ENCODE assay signal across 8 cellular contexts in the genomic region with DNA sequence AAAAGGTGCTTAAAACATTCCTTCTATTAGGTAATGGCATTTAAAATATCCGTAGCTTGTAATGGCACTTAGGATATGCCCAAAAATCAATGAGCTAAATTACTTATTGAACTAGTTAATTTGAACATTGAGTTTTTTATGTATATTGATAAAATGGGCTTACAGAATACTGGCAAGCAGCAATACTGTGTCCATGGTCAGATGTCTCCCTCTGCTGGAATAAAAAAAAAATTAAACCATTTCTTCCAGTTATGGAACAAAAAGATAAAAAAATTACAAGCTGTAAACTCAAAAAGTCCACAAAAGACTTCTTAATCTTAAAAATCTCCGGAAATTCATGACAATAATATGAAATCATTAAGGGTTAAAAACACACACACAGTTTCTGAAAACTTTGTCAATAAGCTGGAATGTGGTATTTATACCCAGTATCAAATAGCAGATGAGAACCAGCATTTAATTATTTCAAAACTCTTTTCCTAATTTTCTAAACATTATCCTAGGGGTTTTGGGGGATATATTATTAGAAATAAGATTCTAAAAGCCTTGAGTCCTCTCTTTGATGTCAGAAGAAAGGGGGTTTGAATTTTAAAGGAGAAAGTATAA. TPM values are rescaled to one million over a fixed set of nuclear protein-coding genes. Genes with fewer than 3 reads are reported as not detected.
DNase-seq lines count a peak whose midpoint lies in the region; ATAC-seq, FAIRE-seq and TF ChIP-seq lines count a peak whose summit lies in the region.

No MANE protein-coding gene starts in this region.

- no peak overlapping the region for H2AFZ ChIP-seq in SK-N-SH (ENCODE audit: low read depth)

- no peaks in the 10 kb centered on the region for H4K20me1 ChIP-seq in SK-N-SH (ENCODE audit: insufficient read depth)

- H3K36me3 ChIP-seq in SK-N-SH (replicated peaks in 1 of 2; ENCODE audit: control insufficient read depth in 1 of 2, insufficient read depth in 2 of 2, low read length in 1 of 2) (no peaks in the 10 kb centered on the region), kidney (ENCODE audit: control insufficient read depth in 1 of 2, insufficient read depth in 2 of 2, low read length in 2 of 2) (no peaks in the 10 kb centered on the region)

- H3K27me3 ChIP-seq in SK-N-SH (ENCODE audit: insufficient read depth): no peaks in the 10 kb centered on the region

- H3K4me3 ChIP-seq in HFF-Myc (replicated peaks; ENCODE audit: low read depth, low read length) (no peak overlapping the region), SK-N-SH (ENCODE audit: low read depth in 2 of 2, low read length in 1 of 2) (no peak overlapping the region; a peak in 1 of 4 replicates), kidney (ENCODE audit: low read length in 2 of 2) (no peak overlapping the region)

- WGBS in SK-N-SH (ENCODE audit: low lambda C conversion rate): 3% methylated on average over 2 of the region's 2 CpGs

- H3K4me2 ChIP-seq in SK-N-SH: no peak overlapping the region

- ATAC-seq in GM18519 (IDR thresholded peaks at IDR 0.05; ENCODE audit: low FRiP score, unreplicated experiment): no peak

- no peak overlapping the region for H3K27ac ChIP-seq in C4-2B
- H3K27ac ChIP-seq in SK-N-SH (ENCODE audit: low read depth in 2 of 2, low read length in 1 of 2): no peak overlapping the region
- H3K27ac ChIP-seq in kidney (ENCODE audit: low read depth in 2 of 2, low read length in 2 of 2): no peak overlapping the region

- no peaks in the 10 kb centered on the region for H3K9me3 ChIP-seq in SK-N-SH
- no peaks in the 10 kb centered on the region for H3K9me3 ChIP-seq in kidney (ENCODE audit: control insufficient read depth in 1 of 2, low read length in 2 of 2)

- TF ChIP-seq EP300 in SK-N-SH (IDR thresholded peaks at IDR 0.05; ENCODE audit: borderline replicate concordance in 1 of 2, low read depth in 1 of 2, low read length in 1 of 2): no peak

- H3K9me2 ChIP-seq in SK-N-SH: no peaks in the 10 kb centered on the region

- TF ChIP-seq RAD21 in SK-N-SH (IDR thresholded peaks at IDR 0.05; ENCODE audit: low read length): peak; percentile 85

- CTCF ChIA-PET in SK-N-SH (lab: Yijun Ruan, JAX): interaction anchor here (0.6 to 6.2 kb wide), 60 partner anchors 8 to 1631 kb away, joined by 3 to 77 read pairs (median 4); no protein-coding TSS in a partner anchor

- no peaks in the 10 kb centered on the region for H3K4me1 ChIP-seq in SK-N-SH (ENCODE audit: control insufficient read depth in 1 of 2, insufficient read depth in 2 of 2, low read depth in 1 of 2, low read length in 1 of 2)
- no peaks in the 10 kb centered on the region for H3K4me1 ChIP-seq in kidney (ENCODE audit: control insufficient read depth in 1 of 2, insufficient read depth in 1 of 2, low read depth in 1 of 2, low read length in 2 of 2)

- no peaks in the 10 kb centered on the region for H3F3A ChIP-seq in SK-N-SH (replicated peaks; ENCODE audit: insufficient read depth)

- TF ChIP-seq CTCF in C4-2B (conservative IDR thresholded peaks at IDR 0.05) (peak; percentile 83), HFF-Myc (IDR thresholded peaks at IDR 0.05; ENCODE audit: low read depth, low read length, missing control alignments) (peak; percentile 34), SK-N-SH (IDR thresholded peaks at IDR 0.05) (peak; percentile 72), kidney (IDR thresholded peaks at IDR 0.05; ENCODE audit: borderline replicate concordance, extremely low read depth, insufficient read depth) (no peak)

- DNase-seq in HFF-Myc (ENCODE audit: extremely low read depth, low read depth) (no peak), SK-N-SH (peak; percentile 46), kidney (no peak), T-helper 9 cell (no peak), cortex of kidney (lab: John Stamatoyannopoulos, UW) (no peak)
- DNase-seq in stimulated activated CD8-positive, alpha-beta memory T cell treated with anti-CD3 and anti-CD28 coated beads, Interleukin-4, amount 100 ng/mL, for 48 hours: no peak

- POLR2A ChIA-PET in SK-N-SH (lab: Yijun Ruan, JAX): no interaction called here

- peak; percentile 55 for FAIRE-seq in kidney (lab: Jason Lieb, UNC)

- H3K9ac ChIP-seq in SK-N-SH (no peak overlapping the region), kidney (ENCODE audit: low read length in 2 of 2) (no peak overlapping the region)

- no peaks in the 10 kb centered on the region for H3K79me2 ChIP-seq in SK-N-SH (ENCODE audit: insufficient read depth)

- intact Hi-C loops in kidney (cut with DNase I): no loop called here

TF ChIP-seq in SK-N-SH, 30 proteins besides CTCF, POLR2A, EP300 and RAD21:
- TF ChIP-seq ELF1 (IDR thresholded peaks at IDR 0.05) (no peak), SMC3 (IDR thresholded peaks at IDR 0.05; ENCODE audit: low read depth, low read length) (peak; percentile 41)

RNA-seq across cellular contexts. Expression of a gene that starts 21.5 kb away (rescaled TPM):
- 133 and 142 TPM in 2 replicates for polyA plus RNA-seq in SK-N-SH (2012; rRNA removed)
- 174 and 222 TPM in 2 replicates for polyA plus RNA-seq in SK-N-SH (2012; cell fraction: cytosol; rRNA removed)
- polyA plus RNA-seq in SK-N-SH (2012; cell fraction: nucleus; rRNA removed): 85.9 and 118 TPM in 2 replicates
- total RNA-seq in kidney: 60.7 TPM
- 69.6 TPM for polyA plus RNA-seq in kidney (ENCODE audit: insufficient read depth, low read depth, low replicate concordance)
